In the genomic region with DNA sequence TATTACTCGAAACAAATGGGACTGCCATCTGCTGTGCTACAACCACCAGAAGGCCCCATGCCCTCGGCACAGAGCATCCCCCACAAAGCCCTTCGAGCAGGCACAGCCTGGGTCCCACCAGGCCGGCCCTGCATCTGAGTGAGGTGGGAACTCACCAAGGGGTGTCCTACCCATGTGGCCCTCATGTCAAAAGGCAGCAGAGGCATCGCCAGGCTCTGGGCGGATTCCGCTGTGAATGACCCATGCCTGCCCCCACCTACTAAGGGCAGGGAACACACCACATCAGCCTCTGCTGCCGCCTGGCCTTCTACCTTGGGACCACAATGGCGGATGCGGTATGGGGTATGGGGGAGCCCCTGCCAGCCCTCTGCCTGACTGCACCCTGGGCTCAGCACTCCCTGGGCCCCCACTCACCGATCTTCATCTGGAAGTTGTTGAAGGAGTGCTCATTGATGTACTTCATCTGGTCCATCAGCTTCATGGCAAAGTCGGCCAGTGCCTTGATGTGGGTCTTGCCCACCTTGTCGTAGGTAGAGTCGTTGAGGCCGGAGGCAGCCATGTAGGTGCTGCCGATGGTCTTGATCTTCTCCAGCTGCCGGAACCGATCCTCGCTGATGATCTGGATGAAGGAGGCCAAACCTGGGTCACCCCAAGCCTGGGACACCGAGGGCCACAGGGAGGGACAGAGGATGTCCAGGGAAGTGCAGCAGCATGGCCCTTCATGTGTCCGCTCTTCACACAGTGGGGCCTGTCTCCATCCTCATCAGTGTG, we compare ENCODE assay signal across 18 cellular contexts.
A peak's percentile ranks its signal among the peaks of the same experiment; 100 is the strongest.
DNase-seq lines count a peak whose midpoint lies in the region; ATAC-seq and TF ChIP-seq lines count a peak whose summit lies in the region.
"Had no signal": no experiment of that assay in that cellular context is flagged by ENCODE, and none has a peak within 500 bp of the region (broad histone marks: within the 10 kb centered on the region; RNA-seq: fewer than 3 reads in every experiment).

No MANE protein-coding gene starts in this region.

- no peaks in the 10 kb centered on the region for H3K27me3 ChIP-seq in right atrium auricular region
- H3K27me3 ChIP-seq in left ventricle myocardium inferior (ENCODE audit: low read depth): no peaks in the 10 kb centered on the region
- H3K27me3 ChIP-seq in endodermal cell (ENCODE audit: control insufficient read depth, insufficient read depth, low read length, poor library complexity, severe bottlenecking): no peaks in the 10 kb centered on the region

- intact Hi-C loops in left ventricle myocardium inferior (cut with micrococcal nuclease): no loop called here
- intact Hi-C loops in posterior vena cava (cut with DNase I): loop anchor here in 1 of 2 donors (2.0 kb wide), 1 partner anchor 267 kb away; no protein-coding TSS in a partner anchor

- H3K4me3 ChIP-seq in right atrium auricular region (no peak overlapping the region), left ventricle myocardium inferior (no peak overlapping the region), endodermal cell (ENCODE audit: low read length) (no peak overlapping the region)

- H3K9ac ChIP-seq in endodermal cell (ENCODE audit: extremely low read depth, low read length, poor library complexity, severe bottlenecking): no peak overlapping the region
- H3K9ac ChIP-seq: KMS-11 had no signal

- no peaks in the 10 kb centered on the region for H3K27me3 Mint-ChIP-seq in endodermal cell (ENCODE audit: insufficient read depth)

- no peak for ATAC-seq in activated CD4-positive, CD25-positive, alpha-beta regulatory T cell treated with anti-CD3 and anti-CD28 coated beads, Interleukin-2, amount 50 U/mL, for 24 hours

- H3K36me3 Mint-ChIP-seq in endodermal cell (ENCODE audit: low read depth): peaks cover 53% of the 10 kb centered on the region

- TF ChIP-seq CTCF in right atrium auricular region (IDR thresholded peaks at IDR 0.05) (no peak), left ventricle myocardium inferior (IDR thresholded peaks at IDR 0.05; ENCODE audit: borderline replicate concordance) (no peak), endodermal cell (conservative IDR thresholded peaks at IDR 0.05) (no peak)

- WGBS in endodermal cell (ENCODE audit: insufficient coverage in 1 of 2, insufficient read length in 1 of 2), 2 experiments: 95 to 96% methylated on average over 15 to 21 of the region's 21 CpGs

- no peaks in the 10 kb centered on the region for H3K9me3 Mint-ChIP-seq in endodermal cell

- H3K27ac Mint-ChIP-seq in endodermal cell: no peak overlapping the region

- H3K9me3 ChIP-seq in right atrium auricular region (no peaks in the 10 kb centered on the region), left ventricle myocardium inferior (replicated peaks) (no peaks in the 10 kb centered on the region), endodermal cell (ENCODE audit: control insufficient read depth, low read length) (peaks cover 6% of the 10 kb centered on the region)

- H3K36me3 ChIP-seq in right atrium auricular region (peaks cover 64% of the 10 kb centered on the region), left ventricle myocardium inferior (peaks cover 87% of the 10 kb centered on the region), endodermal cell (ENCODE audit: control insufficient read depth, insufficient read depth, low read length) (no peaks in the 10 kb centered on the region)

- no peak overlapping the region for H3K4me3 Mint-ChIP-seq in endodermal cell

- no peaks in the 10 kb centered on the region for H3K4me1 Mint-ChIP-seq in endodermal cell

- H3K4me1 ChIP-seq in right atrium auricular region: peaks cover 0 to 6% of the 10 kb centered on the region in 2 donors
- H3K4me1 ChIP-seq in left ventricle myocardium inferior: peaks cover 60% of the 10 kb centered on the region
- no peaks in the 10 kb centered on the region for H3K4me1 ChIP-seq in endodermal cell (ENCODE audit: control insufficient read depth, insufficient read depth, low read length)

- H3K27ac ChIP-seq in right atrium auricular region (no peak overlapping the region), left ventricle myocardium inferior (replicated peaks) (no peak overlapping the region), endodermal cell (ENCODE audit: low read depth, low read length) (no peak overlapping the region)
- H3K27ac ChIP-seq: HL-60, KMS-11 had no signal

- peak; percentile 50 for DNase-seq in right atrium auricular region (ENCODE audit: low spot score)
- no peak for DNase-seq in left ventricle myocardium inferior
- peak; percentile 38 for DNase-seq in endodermal cell
- peak; percentile 67 for DNase-seq in posterior vena cava (ENCODE audit: low spot score)
- no peak for DNase-seq in SW 1271 (lab: John Stamatoyannopoulos, UW)
- no peak for DNase-seq in NCI-H345 treated with DMSO at 0.1 percent for 48 hours (lab: John Stamatoyannopoulos, UW; ENCODE audit: unreplicated experiment)
- DNase-seq: ACHN; C1 segment of cervical spinal cord; DMS79 treated with DMSO at 0.1 percent for 48 hours; MV-4-11; NCI-H1694 treated with DMSO at 0.1 percent for 48 hours; NCI-H510A; NCI-H748 treated with DMSO at 0.1 percent for 48 hours; NK-92 treated with Interleukin-12 subunit alpha and Interleukin-12 subunit beta, amount 100 ng/mL, for 24 hours; Right ventricle myocardium superior had no signal

Comparison
In these comparisons a context has a peak if more than half of its experiments do, and no peak if none do; other contexts are left out.
1. DNase-seq: peak in right atrium auricular region (single experiment), endodermal cell (single experiment) and posterior vena cava (single experiment); none in left ventricle myocardium inferior (single experiment), SW 1271 (0 of 2) and NCI-H345 treated with DMSO at 0.1 percent for 48 hours (single experiment).